ENCODE assay signal across 15 cellular contexts in genomic region chr14:61110683-61111082, GRCh38.
"Had no signal": no experiment of that assay in that cellular context is flagged by ENCODE, and none has a peak within 500 bp of the region (broad histone marks: within the 10 kb centered on the region; RNA-seq: fewer than 3 reads in every experiment).

No MANE protein-coding gene starts in this region.

- H3K4me3 Mint-ChIP-seq: activated B cell treated with CpG ODN at 0.5 μM for 24 hours; activated CD4-positive, alpha-beta T cell treated with anti-CD3 and anti-CD28 coated beads, Interleukin-2, amount 10 ng/mL, durations not matched to agents 7 days and 5 days had no signal

- H3K4me3 ChIP-seq: breast epithelium, smooth muscle cell had no signal

- ATAC-seq: left lobe of liver had no signal

- H3K27me3 ChIP-seq: breast epithelium had no signal

- H3K36me3 ChIP-seq: breast epithelium had no signal

- H3K4me1 Mint-ChIP-seq: activated CD4-positive, alpha-beta T cell treated with anti-CD3 and anti-CD28 coated beads, Interleukin-2, amount 10 ng/mL, durations not matched to agents 7 days and 5 days had no signal

- DNase-seq: activated B cell treated with CpG ODN at 0.5 μM for 24 hours; activated CD4-positive, alpha-beta T cell treated with anti-CD3 and anti-CD28 coated beads, Interleukin-2, amount 10 ng/mL, durations not matched to agents 7 days and 5 days; activated CD8-positive, alpha-beta memory T cell treated with anti-CD3 and anti-CD28 coated beads for 24 hours; activated naive CD4-positive, alpha-beta T cell treated with anti-CD3 and anti-CD28 coated beads, Interleukin-2, amount 50 U/mL, for 16 hours; activated T-cell treated with anti-CD3 and anti-CD28 coated beads for 4 hours; islet precursor cell; mammary epithelial cell; stimulated activated naive CD4-positive, alpha-beta T cell; substantia nigra; T-helper 2 cell; trophoblast cell had no signal

- H3K27ac Mint-ChIP-seq: activated B cell treated with CpG ODN at 0.5 μM for 24 hours; activated CD4-positive, alpha-beta T cell treated with anti-CD3 and anti-CD28 coated beads, Interleukin-2, amount 10 ng/mL, durations not matched to agents 7 days and 5 days; activated T-helper 2 cell treated with anti-CD3 and anti-CD28 coated beads, Interferon-gamma antibody, Interleukin-2, Interleukin-4, amounts not matched to agents 10 μg/mL and 5 μg/mL and 100 μg/mL, durations not matched to agents 14 hours and 24 hours and 36 hours had no signal

- H3K27ac ChIP-seq: breast epithelium had no signal
